In genomic region chr22:43945632-43946390, GRCh38 we compare ENCODE assay signal across 8 cellular contexts. TPM values are rescaled to one million over a fixed set of nuclear protein-coding genes. Genes with fewer than 3 reads are reported as not detected.
DNase-seq lines count a peak whose midpoint lies in the region; ATAC-seq and TF ChIP-seq lines count a peak whose summit lies in the region.

No MANE protein-coding gene starts in this region.

- no peak overlapping the region for H3K27ac Mint-ChIP-seq in mesothelial cell of epicardium

- H3K9me3 Mint-ChIP-seq in mesothelial cell of epicardium = peaks cover 10% of the 10 kb centered on the region

- H3K4me3 Mint-ChIP-seq in mesothelial cell of epicardium = no peak overlapping the region

- peak; percentile 0 for DNase-seq in NCI-H345 (lab: John Stamatoyannopoulos, UW)
- DNase-seq in NCI-H345 treated with DMSO at 0.1 percent for 48 hours (lab: John Stamatoyannopoulos, UW; ENCODE audit: unreplicated experiment) = no peak
- peak; percentile 47 for DNase-seq in NCI-H748 (lab: John Stamatoyannopoulos, UW; ENCODE audit: unreplicated experiment)
- peak; percentile 47 to 52 for DNase-seq in activated CD4-positive, alpha-beta T cell treated with anti-CD3 and anti-CD28 coated beads, Interleukin-2, amount 50 U/mL, for 24 hours (ENCODE audit: low read depth in 1 of 2, low spot score in 1 of 2)
- DNase-seq in ecto neural progenitor cell (ENCODE audit: low spot score) = peak; percentile 77
- peak in 1 of 2 experiments; percentile 63 for DNase-seq in mesothelial cell of epicardium (ENCODE audit: low spot score in 2 of 2, unreplicated experiment in 2 of 2)
- DNase-seq in stimulated activated CD8-positive, alpha-beta memory T cell treated with anti-CD3 and anti-CD28 coated beads, Interleukin-7, amount 100 ng/mL, for 48 hours (ENCODE audit: extremely low read depth in 1 of 2, low read depth in 1 of 2) = peak; percentile 29 to 58

- TF ChIP-seq CTCF in mesothelial cell of epicardium (IDR thresholded peaks at IDR 0.05; ENCODE audit: unreplicated experiment) = peak; percentile 47

- ATAC-seq in HG02970 (IDR thresholded peaks at IDR 0.05; ENCODE audit: low FRiP score, unreplicated experiment) = no peak

- H3K4me1 Mint-ChIP-seq in mesothelial cell of epicardium = no peaks in the 10 kb centered on the region

- H3K36me3 Mint-ChIP-seq in mesothelial cell of epicardium = peaks cover 23% of the 10 kb centered on the region

- H3K27me3 Mint-ChIP-seq in mesothelial cell of epicardium (ENCODE audit: low read depth) = no peaks in the 10 kb centered on the region

RNA-seq across cellular contexts. Expression of gene SAMM50, which starts 9.4 kb away (rescaled TPM):
- 44.1 to 44.9 TPM (median 44.8 TPM) in 3 replicates for total RNA-seq in mesothelial cell of epicardium

RNA-seq across cellular contexts. Expression of gene PNPLA3, which starts 22.2 kb away (rescaled TPM):
- total RNA-seq in mesothelial cell of epicardium = 5.7 to 6.2 TPM (median 6.1 TPM) in 3 replicates

RNA-seq across cellular contexts. Expression of gene PNPLA5, which starts 54.0 kb away (rescaled TPM):
- total RNA-seq in mesothelial cell of epicardium = not detected in 3 replicates
